22 cellular contexts compared by ENCODE assay signal in the genomic region with DNA sequence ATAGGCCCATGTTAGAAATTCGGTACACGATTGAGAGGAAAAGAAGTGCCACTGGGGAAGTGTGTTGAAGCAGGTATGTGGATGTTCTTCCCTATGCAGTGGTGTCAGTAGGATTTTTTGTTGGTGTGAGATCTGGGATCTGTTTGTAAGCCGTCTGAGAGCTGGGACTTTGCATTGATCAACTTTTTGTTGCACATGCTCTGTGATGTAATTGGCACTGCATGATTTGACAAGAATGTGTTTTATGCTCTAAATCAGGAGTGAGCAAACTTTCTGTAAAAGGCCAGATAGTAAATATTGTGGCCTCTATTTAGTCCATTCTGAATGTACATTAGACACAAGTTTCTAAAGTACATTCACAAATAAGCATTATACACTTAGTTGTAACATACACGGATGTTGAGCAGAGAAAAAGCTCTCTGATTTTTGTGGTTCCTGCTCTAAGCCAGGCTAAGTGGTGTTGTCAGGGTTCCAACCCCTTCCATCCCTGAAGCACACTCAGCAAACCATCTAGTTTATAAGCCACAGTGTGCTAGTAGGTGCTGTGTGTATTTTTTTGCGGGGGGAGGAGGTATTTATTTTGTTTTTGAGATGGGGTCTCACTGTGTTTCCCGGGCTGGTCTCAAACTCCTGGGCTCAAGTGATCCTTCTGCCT.
A peak's percentile ranks its signal among the peaks of the same experiment; 100 is the strongest.
DNase-seq lines count a peak whose midpoint lies in the region; ATAC-seq, FAIRE-seq and TF ChIP-seq lines count a peak whose summit lies in the region.
"Had no signal": no experiment of that assay in that cellular context is flagged by ENCODE, and none has a peak within 500 bp of the region (broad histone marks: within the 10 kb centered on the region; RNA-seq: fewer than 3 reads in every experiment).

No MANE protein-coding gene starts in this region.

- no peak overlapping the region for H3K4me3 Mint-ChIP-seq in Calu3 (ENCODE audit: low read depth, unreplicated experiment)
- H3K4me3 Mint-ChIP-seq in type B pancreatic cell = no peak overlapping the region
- H3K4me3 Mint-ChIP-seq in activated CD8-positive, alpha-beta memory T cell treated with anti-CD3 and anti-CD28 coated beads, Interleukin-2, amount 10 ng/mL, durations not matched to agents 7 days and 5 days = no peak overlapping the region

- 82% methylated on average over 3 of the region's 6 CpGs for WGBS in right lobe of liver (ENCODE audit: insufficient coverage, low coverage, low lambda C conversion rate, missing lambda C conversion rate)

- no peaks in the 10 kb centered on the region for H3K36me3 ChIP-seq in right lobe of liver

- H3K36me3 Mint-ChIP-seq in Calu3 (ENCODE audit: insufficient read depth, unreplicated experiment) (peaks cover 16% of the 10 kb centered on the region), type B pancreatic cell (peaks cover 6% of the 10 kb centered on the region)
- no peaks in the 10 kb centered on the region for H3K36me3 Mint-ChIP-seq in activated CD8-positive, alpha-beta memory T cell treated with anti-CD3 and anti-CD28 coated beads, Interleukin-2, amount 10 ng/mL, durations not matched to agents 7 days and 5 days

- POLR2A ChIA-PET in RWPE1 (lab: Yijun Ruan, JAX; ENCODE audit: low non-redundant PET) = no interaction called here

- H3K9me3 Mint-ChIP-seq in Calu3 (ENCODE audit: low read depth, unreplicated experiment) (no peaks in the 10 kb centered on the region), type B pancreatic cell (no peaks in the 10 kb centered on the region)
- no peaks in the 10 kb centered on the region for H3K9me3 Mint-ChIP-seq in activated CD8-positive, alpha-beta memory T cell treated with anti-CD3 and anti-CD28 coated beads, Interleukin-2, amount 10 ng/mL, durations not matched to agents 7 days and 5 days (ENCODE audit: low read depth)

- H3K27ac Mint-ChIP-seq in Calu3 (ENCODE audit: unreplicated experiment) (peak overlapping the region; percentile 24), type B pancreatic cell (peak overlapping the region; percentile 13)
- H3K27ac Mint-ChIP-seq in activated CD8-positive, alpha-beta memory T cell treated with anti-CD3 and anti-CD28 coated beads, Interleukin-2, amount 10 ng/mL, durations not matched to agents 7 days and 5 days = no peak overlapping the region

- H3K27ac ChIP-seq in RWPE1 (peak overlapping the region; percentile 68), right lobe of liver (peak overlapping the region in 2 of 3 donors; percentile 63 to 68)
- H3K27ac ChIP-seq: GM23248 had no signal

- TF ChIP-seq CTCF in Calu3 (IDR thresholded peaks at IDR 0.05; ENCODE audit: unreplicated experiment) (no peak), RWPE1 (conservative IDR thresholded peaks at IDR 0.05; ENCODE audit: low read depth) (no peak), right lobe of liver (IDR thresholded peaks at IDR 0.05) (no peak), type B pancreatic cell (conservative IDR thresholded peaks at IDR 0.05) (no peak)

- peaks cover 0 to 30% (median 13%) of the 10 kb centered on the region in 4 donors for H3K4me1 ChIP-seq in right lobe of liver

- peak; percentile 27 to 49 (median 38) for ATAC-seq in right lobe of liver
- ATAC-seq in activated CD8-positive, alpha-beta memory T cell treated with anti-CD3 and anti-CD28 coated beads, Interleukin-2, amount 10 ng/mL, durations not matched to agents 7 days and 5 days = no peak
- ATAC-seq: HCT116, K562 had no signal

- H3K4me1 Mint-ChIP-seq in Calu3 (ENCODE audit: low read depth, unreplicated experiment) (peaks cover 63% of the 10 kb centered on the region), type B pancreatic cell (ENCODE audit: unreplicated experiment) (peaks cover 20% of the 10 kb centered on the region)
- H3K4me1 Mint-ChIP-seq in activated CD8-positive, alpha-beta memory T cell treated with anti-CD3 and anti-CD28 coated beads, Interleukin-2, amount 10 ng/mL, durations not matched to agents 7 days and 5 days = no peaks in the 10 kb centered on the region

- FAIRE-seq in H54 (lab: Jason Lieb, UNC) = no peak
- FAIRE-seq: GM19239, K562, RCC 7860 had no signal

- H3K27me3 ChIP-seq in right lobe of liver = no peaks in the 10 kb centered on the region

- CTCF ChIA-PET in Calu3 (lab: Charles Lee) = no interaction called here
- CTCF ChIA-PET in RWPE1 (lab: Yijun Ruan, JAX) = no interaction called here
- CTCF ChIA-PET in activated CD8-positive, alpha-beta memory T cell treated with anti-CD3 and anti-CD28 coated beads, Interleukin-2, amount 10 ng/mL, durations not matched to agents 7 days and 5 days (lab: Charles Lee) = no interaction called here

- DNase-seq in Calu3 (no peak), RWPE1 (ENCODE audit: low spot score) (no peak), right lobe of liver (no peak), type B pancreatic cell (ENCODE audit: extremely low spot score, unreplicated experiment) (no peak), CD1c-positive myeloid dendritic cell (ENCODE audit: extremely low spot score) (no peak), H54 (ENCODE audit: insufficient read length, low spot score) (no peak)
- no peak for DNase-seq in activated CD8-positive, alpha-beta memory T cell treated with anti-CD3 and anti-CD28 coated beads, Interleukin-2, amount 10 ng/mL, durations not matched to agents 7 days and 5 days
- DNase-seq: C1 segment of cervical spinal cord, DMS 273 treated with DMSO at 0.1 percent for 48 hours, GF-D8, GM23248, NCI-H1105 treated with DMSO at 0.1 percent for 48 hours, NCI-H187, NCI-H2227 treated with DMSO at 0.1 percent for 48 hours, NCI-H510A treated with DMSO at 0.1 percent for 48 hours, NCI-H774, SHP77 treated with DMSO at 0.1 percent for 48 hours, SK-N-SH had no signal

- H3K27me3 Mint-ChIP-seq in Calu3 (ENCODE audit: unreplicated experiment) (no peaks in the 10 kb centered on the region), type B pancreatic cell (no peaks in the 10 kb centered on the region)
- peaks cover 8% of the 10 kb centered on the region for H3K27me3 Mint-ChIP-seq in activated CD8-positive, alpha-beta memory T cell treated with anti-CD3 and anti-CD28 coated beads, Interleukin-2, amount 10 ng/mL, durations not matched to agents 7 days and 5 days

- TF ChIP-seq POLR2A in right lobe of liver (IDR thresholded peaks at IDR 0.05) = no peak
- TF ChIP-seq POLR2A in H54 (IDR thresholded peaks at IDR 0.05; ENCODE audit: low read depth, low read length) = no peak

- BruUV-seq in Calu3 (replicated peaks; lab: Mats Ljungman, UMichigan) = no TSS peak

- intact Hi-C loops in Calu3 (cut with micrococcal nuclease; ENCODE audit: unreplicated experiment) = no loop called here
- intact Hi-C loops in right lobe of liver (cut with DNase I) = no loop called here

- no peak overlapping the region for H3K4me3 ChIP-seq in right lobe of liver
- H3K4me3 ChIP-seq: GM23248, K562 had no signal

- H3K9me3 ChIP-seq in right lobe of liver = no peaks in the 10 kb centered on the region
- H3K9me3 ChIP-seq: SK-N-SH had no signal
